Comparison of ENCODE assay signal across 32 cellular contexts in the genomic region with DNA sequence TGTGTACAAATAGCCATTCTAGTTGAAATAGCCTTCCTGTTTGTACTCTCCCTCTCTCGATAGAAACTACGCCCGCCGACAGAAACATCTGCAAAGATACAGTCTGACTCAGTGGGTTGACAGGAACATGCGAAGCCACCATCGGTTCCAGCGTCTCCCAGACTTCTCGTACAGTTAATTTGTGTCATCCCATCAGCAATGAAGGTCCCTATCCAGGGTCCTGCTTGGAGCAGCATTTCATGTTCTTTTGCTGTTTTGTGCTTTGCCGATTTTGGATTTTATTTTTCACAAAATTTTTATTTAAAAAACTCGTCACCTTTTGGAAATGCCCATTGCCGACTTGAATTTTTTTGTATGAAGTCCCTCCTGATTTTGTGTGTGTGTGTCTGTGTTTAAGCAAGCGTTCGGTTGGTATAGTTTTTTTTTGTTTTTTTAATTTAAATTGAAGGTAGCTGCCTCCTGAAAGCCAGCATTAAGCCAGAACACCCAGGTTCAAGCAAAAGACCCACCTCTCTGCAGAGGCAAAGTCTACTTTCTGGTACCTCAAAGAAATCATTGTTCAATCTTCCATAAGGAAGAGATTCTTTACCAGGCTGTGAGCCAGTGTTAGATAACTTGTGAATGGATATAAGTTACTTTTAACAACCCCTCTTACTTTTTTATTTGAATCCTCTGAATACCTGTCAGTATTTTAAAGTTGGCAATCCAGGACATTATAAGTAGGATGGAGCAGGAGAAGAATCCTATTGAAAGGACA. TPM values are rescaled to one million over a fixed set of nuclear protein-coding genes. Genes with fewer than 3 reads are reported as not detected.
"Had no signal": no experiment of that assay in that cellular context is flagged by ENCODE, and none has a peak within 500 bp of the region (broad histone marks: within the 10 kb centered on the region; RNA-seq: fewer than 3 reads in every experiment).

No MANE protein-coding gene starts in this region.

- H3K27ac ChIP-seq: left lung, lower lobe of right lung, parathyroid adenoma, psoas muscle, right atrium auricular region, right lobe of liver, tibial nerve, uterus had no signal

- H3K4me3 Mint-ChIP-seq: mesothelial cell of epicardium; naive thymus-derived CD8-positive, alpha-beta T cell; nephron; neural crest cell; stimulated activated memory B cell treated with anti-CD40 and anti-IgM and Interleukin-4, amounts not matched to agents 10 μg/mL and 1 μg/mL and 100 μg/mL, for 72 hours; stimulated activated naive CD8-positive, alpha-beta T cell treated with anti-CD3 and anti-CD28 coated beads, Interleukin-15, amount 100 ng/mL, for 72 hours; type B pancreatic cell had no signal

- H3K27me3 ChIP-seq: left lung, right atrium auricular region, right lobe of liver, tibial nerve, uterus had no signal

- H3K4me1 Mint-ChIP-seq: naive thymus-derived CD8-positive, alpha-beta T cell; neural crest cell; stimulated activated memory B cell treated with anti-CD40 and anti-IgM and Interleukin-4, amounts not matched to agents 10 μg/mL and 1 μg/mL and 100 μg/mL, for 72 hours; stimulated activated naive CD8-positive, alpha-beta T cell treated with anti-CD3 and anti-CD28 coated beads, Interleukin-15, amount 100 ng/mL, for 72 hours had no signal

- H3K4me3 ChIP-seq: left lung, lower lobe of right lung, psoas muscle, right atrium auricular region, right lobe of liver, smooth muscle cell, tibial nerve, uterus had no signal

- H3K9me3 ChIP-seq: left lung, lower lobe of right lung, psoas muscle, right atrium auricular region, right lobe of liver, tibial nerve, uterus had no signal

- H3K79me2 ChIP-seq: parathyroid adenoma had no signal

- H3K4me2 ChIP-seq: smooth muscle cell had no signal

- ATAC-seq: left cardiac atrium; left lung; lower lobe of right lung; naive thymus-derived CD8-positive, alpha-beta T cell; psoas muscle; right lobe of liver; stimulated activated memory B cell treated with anti-CD40 and anti-IgM and Interleukin-4, amounts not matched to agents 10 μg/mL and 1 μg/mL and 100 μg/mL, for 72 hours; stimulated activated naive CD8-positive, alpha-beta T cell treated with anti-CD3 and anti-CD28 coated beads, Interleukin-15, amount 100 ng/mL, for 72 hours had no signal

- H3K9me3 Mint-ChIP-seq: mesothelial cell of epicardium; naive thymus-derived CD8-positive, alpha-beta T cell; nephron; neural crest cell; stimulated activated memory B cell treated with anti-CD40 and anti-IgM and Interleukin-4, amounts not matched to agents 10 μg/mL and 1 μg/mL and 100 μg/mL, for 72 hours; stimulated activated naive CD8-positive, alpha-beta T cell treated with anti-CD3 and anti-CD28 coated beads, Interleukin-15, amount 100 ng/mL, for 72 hours; type B pancreatic cell had no signal

- DNase-seq: hippocampal formation; kidney glomerular epithelial cell; left cardiac atrium; left lung; lower lobe of right lung; mesendoderm; naive thymus-derived CD8-positive, alpha-beta T cell; nucleus accumbens; psoas muscle; right lobe of liver; stimulated activated CD4-positive, alpha-beta T cell treated with anti-CD3 and anti-CD28 coated beads, Interleukin-1b, Interleukin-23, amount 100 ng/mL, for 48 hours; stimulated activated CD4-positive, alpha-beta T cell treated with anti-CD3 and anti-CD28 coated beads, Interleukin-2, amount 100 ng/mL, for 48 hours; stimulated activated CD4-positive, alpha-beta T cell treated with anti-CD3 and anti-CD28 coated beads, Interleukin-4, amount 100 ng/mL, for 4 hours; stimulated activated CD8-positive, alpha-beta memory T cell treated with anti-CD3 and anti-CD28 coated beads, Interleukin-4, amount 100 ng/mL, for 48 hours; stimulated activated naive CD4-positive, alpha-beta T cell treated with Interleukin-2 at 50 U/mL for 16 hours; stimulated activated naive CD8-positive, alpha-beta T cell treated with anti-CD3 and anti-CD28 coated beads, Interleukin-15, amount 100 ng/mL, for 72 hours; substantia nigra; uterus had no signal

- H3K27ac Mint-ChIP-seq: mesothelial cell of epicardium; naive thymus-derived CD8-positive, alpha-beta T cell; nephron; stimulated activated memory B cell treated with anti-CD40 and anti-IgM and Interleukin-4, amounts not matched to agents 10 μg/mL and 1 μg/mL and 100 μg/mL, for 72 hours; stimulated activated naive CD8-positive, alpha-beta T cell treated with anti-CD3 and anti-CD28 coated beads, Interleukin-15, amount 100 ng/mL, for 72 hours; type B pancreatic cell had no signal

- H3K36me3 ChIP-seq: uterus had no signal

- H3K9ac ChIP-seq: parathyroid adenoma had no signal

- H2AFZ ChIP-seq: parathyroid adenoma had no signal

- H3K4me1 ChIP-seq: left lung, lower lobe of right lung, parathyroid adenoma, tibial nerve, uterus had no signal

- H3K27me3 Mint-ChIP-seq: naive thymus-derived CD8-positive, alpha-beta T cell; stimulated activated memory B cell treated with anti-CD40 and anti-IgM and Interleukin-4, amounts not matched to agents 10 μg/mL and 1 μg/mL and 100 μg/mL, for 72 hours; stimulated activated naive CD8-positive, alpha-beta T cell treated with anti-CD3 and anti-CD28 coated beads, Interleukin-15, amount 100 ng/mL, for 72 hours; type B pancreatic cell had no signal

RNA-seq across cellular contexts. Expression of gene FNDC5, which starts 14.7 kb away (rescaled TPM):
- total RNA-seq: naive thymus-derived CD8-positive, alpha-beta T cell; smooth muscle cell had no signal
- polyA plus RNA-seq: keratinocyte; naive thymus-derived CD8-positive, alpha-beta T cell; smooth muscle cell had no signal

RNA-seq across cellular contexts. Expression of gene HPCA, which starts 30.3 kb away (rescaled TPM):
- total RNA-seq: left cardiac atrium; liver; lower lobe of right lung; mononuclear cell; naive thymus-derived CD8-positive, alpha-beta T cell; osteoblast; psoas muscle; right atrium auricular region; right lobe of liver; skeletal muscle tissue; smooth muscle cell; tibial nerve had no signal
- polyA plus RNA-seq: keratinocyte; liver; naive thymus-derived CD8-positive, alpha-beta T cell; smooth muscle cell had no signal

RNA-seq across cellular contexts. Expression of gene TMEM54, which starts 45.1 kb away (rescaled TPM):
- total RNA-seq: mononuclear cell; naive thymus-derived CD8-positive, alpha-beta T cell had no signal
- polyA plus RNA-seq: naive thymus-derived CD8-positive, alpha-beta T cell had no signal
